Comparison of ENCODE assay signal across 10 cellular contexts in genomic region chr18:58805482-58806187, GRCh38. TPM values are rescaled to one million over a fixed set of nuclear protein-coding genes. Genes with fewer than 3 reads are reported as not detected.
DNase-seq lines count a peak whose midpoint lies in the region; ATAC-seq and TF ChIP-seq lines count a peak whose summit lies in the region.
"Had no signal": no experiment of that assay in that cellular context is flagged by ENCODE, and none has a peak within 500 bp of the region (broad histone marks: within the 10 kb centered on the region; RNA-seq: fewer than 3 reads in every experiment).

No MANE protein-coding gene starts in this region.

- H3K4me1 Mint-ChIP-seq in type B pancreatic cell (ENCODE audit: unreplicated experiment), result peaks cover 26% of the 10 kb centered on the region

- H3K36me3 Mint-ChIP-seq in type B pancreatic cell, result no peaks in the 10 kb centered on the region

- H3K4me3 Mint-ChIP-seq in type B pancreatic cell, result no peak overlapping the region

- intact Hi-C loops in Right ventricle myocardium inferior (cut with DNase I), result no loop called here

- no peak for ATAC-seq in Right ventricle myocardium inferior
- ATAC-seq in GM18873 (IDR thresholded peaks at IDR 0.05; ENCODE audit: low FRiP score, unreplicated experiment), result no peak

- H3K27ac Mint-ChIP-seq in type B pancreatic cell, result peak overlapping the region; percentile 60

- DNase-seq in DMS 273 (lab: John Stamatoyannopoulos, UW; ENCODE audit: unreplicated experiment), result peak; percentile 36
- DNase-seq in DMS 273 treated with DMSO at 0.1 percent for 48 hours (lab: John Stamatoyannopoulos, UW), result no peak
- DNase-seq in NCI-H526 (lab: John Stamatoyannopoulos, UW), result peak; percentile 73 to 77
- peak; percentile 50 for DNase-seq in epidermal melanocyte (ENCODE audit: insufficient read length, low spot score)
- no peak for DNase-seq in type B pancreatic cell (ENCODE audit: extremely low spot score, unreplicated experiment)
- no peak for DNase-seq in NOMO-1 treated with dmso at 0.1 percent for 144 hours (lab: John Stamatoyannopoulos, UW; ENCODE audit: unreplicated experiment)
- DNase-seq in Right ventricle myocardium inferior (ENCODE audit: missing footprints), result no peak
- DNase-seq: small intestine; stimulated activated CD8-positive, alpha-beta memory T cell treated with anti-CD3 and anti-CD28 coated beads, Interleukin-4, amount 100 ng/mL, for 48 hours had no signal

- no peak for TF ChIP-seq CTCF in type B pancreatic cell (conservative IDR thresholded peaks at IDR 0.05)

- H3K9me3 Mint-ChIP-seq in type B pancreatic cell, result peaks cover 4% of the 10 kb centered on the region

- no peaks in the 10 kb centered on the region for H3K27me3 Mint-ChIP-seq in type B pancreatic cell

RNA-seq across cellular contexts. Expression of gene ZNF532, which starts 59.0 kb away (rescaled TPM):
- total RNA-seq in type B pancreatic cell (ENCODE audit: low replicate concordance) (80.0 and 137 TPM in 2 replicates), Right ventricle myocardium inferior (64.1 TPM)

Comparison
In these comparisons a context has a peak if more than half of its experiments do, and no peak if none do; other contexts are left out.
1. DNase-seq: peak in DMS 273 (single experiment), NCI-H526 (2 of 2) and epidermal melanocyte (single experiment); none in DMS 273 treated with DMSO at 0.1 percent for 48 hours (single experiment), type B pancreatic cell (single experiment), NOMO-1 treated with dmso at 0.1 percent for 144 hours (single experiment) and Right ventricle myocardium inferior (single experiment).